ENCODE assay signal across 13 cellular contexts in genomic region chr5:169873642-169874041, GRCh38.
A peak's percentile ranks its signal among the peaks of the same experiment; 100 is the strongest.
DNase-seq lines count a peak whose midpoint lies in the region; ATAC-seq and TF ChIP-seq lines count a peak whose summit lies in the region.
"Had no signal": no experiment of that assay in that cellular context is flagged by ENCODE, and none has a peak within 500 bp of the region (broad histone marks: within the 10 kb centered on the region; RNA-seq: fewer than 3 reads in every experiment).

No MANE protein-coding gene starts in this region.

- ATAC-seq in mucosa of descending colon: peak; percentile 26
- peak; percentile 58 to 69 for ATAC-seq in upper lobe of left lung (ENCODE audit: low FRiP score in 2 of 2)
- ATAC-seq: Panc1; stimulated activated naive CD8-positive, alpha-beta T cell treated with anti-CD3 and anti-CD28 coated beads, Interleukin-15, amount 100 ng/mL, for 72 hours had no signal

- H3K27me3 Mint-ChIP-seq in activated T-helper 2 cell treated with anti-CD3 and anti-CD28 coated beads, Interferon-gamma antibody, Interleukin-2, Interleukin-4, amounts not matched to agents 10 μg/mL and 5 μg/mL and 100 μg/mL, durations not matched to agents 14 hours and 24 hours and 36 hours (ENCODE audit: low read depth): no peaks in the 10 kb centered on the region
- H3K27me3 Mint-ChIP-seq: stimulated activated naive CD8-positive, alpha-beta T cell treated with anti-CD3 and anti-CD28 coated beads, Interleukin-15, amount 100 ng/mL, for 72 hours had no signal

- no peaks in the 10 kb centered on the region for H3K9me3 Mint-ChIP-seq in activated T-helper 2 cell treated with anti-CD3 and anti-CD28 coated beads, Interferon-gamma antibody, Interleukin-2, Interleukin-4, amounts not matched to agents 10 μg/mL and 5 μg/mL and 100 μg/mL, durations not matched to agents 14 hours and 24 hours and 36 hours
- H3K9me3 Mint-ChIP-seq: activated T-helper 1 cell treated with anti-CD3 and anti-CD28 coated beads, Interleukin-12 subunit alpha, Interleukin-12 subunit beta, Interleukin-2, Interleukin-4 antibody, amounts not matched to agents 30 ng/mL and 10 ng/mL and 1 ng/mL, durations not matched to agents 14 hours and 24 hours and 36 hours; stimulated activated naive CD8-positive, alpha-beta T cell treated with anti-CD3 and anti-CD28 coated beads, Interleukin-15, amount 100 ng/mL, for 72 hours had no signal

- CTCF ChIA-PET in RWPE1 (lab: Yijun Ruan, JAX): no interaction called here

- H3K4me1 Mint-ChIP-seq in activated T-helper 2 cell treated with anti-CD3 and anti-CD28 coated beads, Interferon-gamma antibody, Interleukin-2, Interleukin-4, amounts not matched to agents 10 μg/mL and 5 μg/mL and 100 μg/mL, durations not matched to agents 14 hours and 24 hours and 36 hours (ENCODE audit: low read depth): peaks cover 9% of the 10 kb centered on the region

- no peak overlapping the region for H3K4me3 Mint-ChIP-seq in activated T-helper 2 cell treated with anti-CD3 and anti-CD28 coated beads, Interferon-gamma antibody, Interleukin-2, Interleukin-4, amounts not matched to agents 10 μg/mL and 5 μg/mL and 100 μg/mL, durations not matched to agents 14 hours and 24 hours and 36 hours (ENCODE audit: low read depth)
- H3K4me3 Mint-ChIP-seq: activated T-helper 1 cell treated with anti-CD3 and anti-CD28 coated beads, Interleukin-12 subunit alpha, Interleukin-12 subunit beta, Interleukin-2, Interleukin-4 antibody, amounts not matched to agents 30 ng/mL and 10 ng/mL and 1 ng/mL, durations not matched to agents 14 hours and 24 hours and 36 hours; stimulated activated naive CD8-positive, alpha-beta T cell treated with anti-CD3 and anti-CD28 coated beads, Interleukin-15, amount 100 ng/mL, for 72 hours had no signal

- H3K4me1 ChIP-seq in mucosa of descending colon (ENCODE audit: low read depth) (no peaks in the 10 kb centered on the region), upper lobe of left lung (peaks cover 18 to 24% (median 21%) of the 10 kb centered on the region in 4 donors)

- H3K4me3 ChIP-seq in mucosa of descending colon (no peak overlapping the region), upper lobe of left lung (no peak overlapping the region)

- POLR2A ChIA-PET in RWPE1 (lab: Yijun Ruan, JAX; ENCODE audit: low non-redundant PET): no interaction called here

- no peaks in the 10 kb centered on the region for H3K27me3 ChIP-seq in upper lobe of left lung

- H3K27ac ChIP-seq in upper lobe of left lung (no peak overlapping the region), RWPE1 (no peak overlapping the region)
- H3K27ac ChIP-seq: WERI-Rb-1 had no signal

- peaks cover 26% of the 10 kb centered on the region for H3K36me3 Mint-ChIP-seq in activated T-helper 2 cell treated with anti-CD3 and anti-CD28 coated beads, Interferon-gamma antibody, Interleukin-2, Interleukin-4, amounts not matched to agents 10 μg/mL and 5 μg/mL and 100 μg/mL, durations not matched to agents 14 hours and 24 hours and 36 hours (ENCODE audit: low read depth)

- intact Hi-C loops in mucosa of descending colon (cut with DNase I, micrococcal nuclease): no loop called here
- intact Hi-C loops in activated T-helper 2 cell treated with anti-CD3 and anti-CD28 coated beads, Interferon-gamma antibody, Interleukin-2, Interleukin-4, amounts not matched to agents 10 μg/mL and 5 μg/mL and 100 μg/mL, durations not matched to agents 14 hours and 24 hours and 36 hours (cut with micrococcal nuclease): no loop called here

- no peak for TF ChIP-seq EP300 in upper lobe of left lung (IDR thresholded peaks at IDR 0.05)

- WGBS in upper lobe of left lung, 2 donors: 47 to 89% methylated on average over 3 to 5 of the region's 5 CpGs

- DNase-seq in NCI-H69 (lab: John Stamatoyannopoulos, UW): peak; percentile 16
- DNase-seq in fibroblast of gingiva (ENCODE audit: low read depth): peak; percentile 29
- peak in 1 of 3 donors; percentile 2 for DNase-seq in mucosa of descending colon
- DNase-seq in upper lobe of left lung: peak in 1 of 2 donors; percentile 53
- DNase-seq in activated T-helper 2 cell treated with anti-CD3 and anti-CD28 coated beads, Interferon-gamma antibody, Interleukin-2, Interleukin-4, amounts not matched to agents 10 μg/mL and 5 μg/mL and 100 μg/mL, durations not matched to agents 14 hours and 24 hours and 36 hours (ENCODE audit: low spot score): no peak
- no peak for DNase-seq in activated CD4-positive, alpha-beta T cell treated with anti-CD3 and anti-CD28 coated beads for 4 hours
- no peak for DNase-seq in RWPE1 (ENCODE audit: low spot score)
- DNase-seq: cortex of kidney; NCI-H1436; stimulated activated naive CD8-positive, alpha-beta T cell treated with anti-CD3 and anti-CD28 coated beads, Interleukin-15, amount 100 ng/mL, for 72 hours; WERI-Rb-1 had no signal

- H3K9me3 ChIP-seq in mucosa of descending colon (no peaks in the 10 kb centered on the region), upper lobe of left lung (no peaks in the 10 kb centered on the region)

- H3K27ac Mint-ChIP-seq in activated T-helper 2 cell treated with anti-CD3 and anti-CD28 coated beads, Interferon-gamma antibody, Interleukin-2, Interleukin-4, amounts not matched to agents 10 μg/mL and 5 μg/mL and 100 μg/mL, durations not matched to agents 14 hours and 24 hours and 36 hours: no peak overlapping the region
- H3K27ac Mint-ChIP-seq: activated T-helper 1 cell treated with anti-CD3 and anti-CD28 coated beads, Interleukin-12 subunit alpha, Interleukin-12 subunit beta, Interleukin-2, Interleukin-4 antibody, amounts not matched to agents 30 ng/mL and 10 ng/mL and 1 ng/mL, durations not matched to agents 14 hours and 24 hours and 36 hours; stimulated activated naive CD8-positive, alpha-beta T cell treated with anti-CD3 and anti-CD28 coated beads, Interleukin-15, amount 100 ng/mL, for 72 hours had no signal

- no peaks in the 10 kb centered on the region for H3K36me3 ChIP-seq in mucosa of descending colon (ENCODE audit: low read depth)
- no peaks in the 10 kb centered on the region for H3K36me3 ChIP-seq in upper lobe of left lung
- H3K36me3 ChIP-seq: WERI-Rb-1 had no signal

- TF ChIP-seq POLR2A in upper lobe of left lung (IDR thresholded peaks at IDR 0.05): no peak

- TF ChIP-seq CTCF in mucosa of descending colon (IDR thresholded peaks at IDR 0.05): no peak
- TF ChIP-seq CTCF in upper lobe of left lung (IDR thresholded peaks at IDR 0.05): no peak
- no peak for TF ChIP-seq CTCF in RWPE1 (conservative IDR thresholded peaks at IDR 0.05; ENCODE audit: low read depth)

Comparison
In these comparisons a context has a peak if more than half of its experiments do, and no peak if none do; other contexts are left out.
1. DNase-seq: peak in NCI-H69 (single experiment) and fibroblast of gingiva (single experiment); none in activated T-helper 2 cell treated with anti-CD3 and anti-CD28 coated beads, Interferon-gamma antibody, Interleukin-2, Interleukin-4, amounts not matched to agents 10 μg/mL and 5 μg/mL and 100 μg/mL, durations not matched to agents 14 hours and 24 hours and 36 hours (single experiment), activated CD4-positive, alpha-beta T cell treated with anti-CD3 and anti-CD28 coated beads for 4 hours (0 of 2) and RWPE1 (single experiment).